In the genomic region with DNA sequence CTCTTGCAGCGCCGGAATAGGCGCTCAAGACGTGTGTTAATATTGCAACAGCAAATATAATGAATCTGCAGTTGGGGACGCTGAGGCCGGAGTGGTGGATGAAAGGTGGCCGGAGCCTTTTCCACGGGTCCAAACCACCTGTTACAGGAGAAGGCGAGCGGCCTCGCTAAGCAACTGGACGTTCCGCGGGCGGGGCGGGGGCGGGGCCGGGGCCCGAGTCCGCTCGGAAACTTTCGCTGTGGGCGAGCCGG, we compare ENCODE assay signal across 8 cellular contexts. TPM values are rescaled to one million over a fixed set of nuclear protein-coding genes. Genes with fewer than 3 reads are reported as not detected.
DNase-seq lines count a peak whose midpoint lies in the region; ATAC-seq and TF ChIP-seq lines count a peak whose summit lies in the region.

No MANE protein-coding gene starts in this region.

- H3K9me3 ChIP-seq in Peyer's patch (no peaks in the 10 kb centered on the region), aorta (ENCODE audit: control insufficient read depth, low read length) (no peaks in the 10 kb centered on the region)

- H3K27me3 ChIP-seq in Peyer's patch (no peaks in the 10 kb centered on the region), aorta (ENCODE audit: control insufficient read depth in 1 of 2, insufficient read depth in 2 of 2, low read length in 1 of 2) (no peaks in the 10 kb centered on the region)

- H3K27ac ChIP-seq in Peyer's patch: peak overlapping the region in 2 of 4 donors; percentile 24 to 80
- H3K27ac ChIP-seq in skin epidermis: peak overlapping the region in 3 of 21 experiments; percentile 39 to 69 (median 55)
- peak overlapping the region in 1 of 2 donors; percentile 13 for H3K27ac ChIP-seq in aorta (ENCODE audit: low read depth in 1 of 2, low read length in 2 of 2)

- ATAC-seq in GM21447 (IDR thresholded peaks at IDR 0.05; ENCODE audit: unreplicated experiment) (peak; percentile 13), aorta (ENCODE audit: low FRiP score) (no peak), HG03139 (IDR thresholded peaks at IDR 0.05; ENCODE audit: unreplicated experiment) (no peak)

- no peak for TF ChIP-seq POLR2A in Peyer's patch (IDR thresholded peaks at IDR 0.05)

- intact Hi-C loops in aorta (cut with DNase I): no loop called here

- WGBS in aorta, 2 donors: 1% methylated on average over 24 of the region's 24 CpGs

- TF ChIP-seq CTCF in Peyer's patch (IDR thresholded peaks at IDR 0.05) (no peak), fibroblast of mammary gland (conservative IDR thresholded peaks at IDR 0.05; ENCODE audit: control insufficient read depth, insufficient read depth, low read depth, low read length) (no peak), GM10266 (IDR thresholded peaks at IDR 0.05; ENCODE audit: control insufficient read depth, insufficient read depth, low read depth, missing control alignments) (no peak)

- H3K4me1 ChIP-seq in Peyer's patch (peaks cover 0 to 38% (median 3%) of the 10 kb centered on the region in 4 donors), aorta (ENCODE audit: control insufficient read depth in 1 of 2, insufficient read depth in 2 of 2, low read length in 2 of 2) (no peaks in the 10 kb centered on the region)

- H3K36me3 ChIP-seq in Peyer's patch (no peaks in the 10 kb centered on the region), aorta (ENCODE audit: control insufficient read depth in 1 of 2, insufficient read depth in 2 of 2, low read length in 1 of 2) (no peaks in the 10 kb centered on the region)

- peak overlapping the region; percentile 38 to 99 (median 92) for H3K4me3 ChIP-seq in Peyer's patch
- peak overlapping the region; percentile 32 for H3K4me3 ChIP-seq in fibroblast of mammary gland (ENCODE audit: control insufficient read depth, low read depth, low read length)
- peak overlapping the region; percentile 58 to 91 (median 80) for H3K4me3 ChIP-seq in skin epidermis
- H3K4me3 ChIP-seq in aorta (ENCODE audit: low read length in 2 of 2): no peak overlapping the region

- no peak for DNase-seq in Peyer's patch
- no peak for DNase-seq in fibroblast of mammary gland (ENCODE audit: low read depth)
- DNase-seq in DMS153 treated with DMSO at 0.1 percent for 48 hours (lab: John Stamatoyannopoulos, UW; ENCODE audit: unreplicated experiment): no peak
- no peak for DNase-seq in GM10266 (ENCODE audit: extremely low spot score)
- no peak for DNase-seq in aorta

RNA-seq across cellular contexts. Expression of gene WFS1, which starts 0.3 kb away (rescaled TPM):
- total RNA-seq in Peyer's patch (10 to 100 TPM in 3 of 4 donors, 1 to 10 TPM in 1; 10.0 to 39.6 (median 30.0) TPM), aorta (10 to 100 TPM; 63.8 to 66.1 TPM)
- polyA plus RNA-seq in aorta: 10 to 100 TPM; 11.9 to 42.4 TPM

Comparison
In these comparisons a context has a peak if more than half of its experiments do, and no peak if none do; other contexts are left out.
1. H3K4me3 ChIP-seq: peak in Peyer's patch (4 of 4), fibroblast of mammary gland (single experiment) and skin epidermis (7 of 7); none in aorta (0 of 2).